ENCODE assay signal across 8 cellular contexts in the genomic region with DNA sequence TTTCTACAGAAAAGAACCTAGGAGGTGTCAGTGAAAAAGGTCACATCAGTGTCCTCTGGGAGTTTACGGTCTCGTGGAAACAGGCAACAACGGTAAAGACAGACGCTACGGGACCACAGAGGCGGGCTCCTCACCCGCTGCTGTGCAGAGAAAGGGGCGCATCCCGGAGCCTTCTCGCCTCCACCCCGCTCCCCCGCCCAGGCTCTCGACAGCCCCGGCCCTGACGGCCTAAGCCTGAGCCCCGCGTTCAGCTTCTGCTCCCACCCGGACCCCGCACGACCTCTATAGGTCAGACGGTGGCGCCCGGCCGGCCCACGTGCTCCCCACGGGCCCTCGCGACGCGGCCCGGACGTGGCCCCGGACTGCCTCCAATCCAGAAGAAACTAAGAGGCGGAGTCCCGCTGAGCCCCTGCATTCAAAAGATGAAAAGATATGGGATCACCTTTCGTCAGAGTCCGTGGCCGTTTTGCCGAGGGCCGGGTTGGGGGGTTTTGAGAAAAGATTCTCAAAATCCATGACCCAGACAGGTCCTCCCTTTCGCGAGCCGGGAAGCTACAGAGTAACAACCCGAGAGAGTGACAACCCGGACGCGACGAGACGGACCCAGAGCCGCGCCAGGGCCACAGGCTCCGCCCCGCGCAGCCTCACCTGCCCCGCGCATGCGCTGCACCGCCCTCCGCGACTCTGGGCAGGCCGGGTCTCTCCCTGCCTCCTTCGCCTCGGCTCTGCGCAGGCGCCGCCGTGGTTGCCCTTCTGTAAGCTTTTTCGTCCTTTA. TPM values are rescaled to one million over a fixed set of nuclear protein-coding genes. Genes with fewer than 3 reads are reported as not detected.
DNase-seq lines count a peak whose midpoint lies in the region; ATAC-seq and TF ChIP-seq lines count a peak whose summit lies in the region.

A gene (minus strand): TSS at position 577 of the 775 bp plus-strand sequence. CDS start 61 bp downstream, at position 516.

- peak within 1 kb of the TSS; percentile 39 for H3K27ac ChIP-seq in PC-3 (ENCODE audit: low read length)

- ATAC-seq in GM21619 (IDR thresholded peaks at IDR 0.05; ENCODE audit: unreplicated experiment) (peak; percentile 90), PC-3 (peak; percentile 97)

- no peaks in the 10 kb centered on the region for H4K20me1 ChIP-seq in PC-3 (ENCODE audit: low read length)

- no peaks in the 10 kb centered on the region; the same call in 1 of the 2 replicates for H3K36me3 ChIP-seq in PC-3 (ENCODE audit: low read depth, low read length)

- POLR2A ChIA-PET in PC-3 (lab: Charles Lee; ENCODE audit: unreplicated experiment) = no interaction called here

- intact Hi-C loops in PC-3 (cut with micrococcal nuclease) = loop anchor here (5.0 to 10.0 kb wide), 4 partner anchors 132 to 370 kb away; a partner anchor contains a TSS

- H3K9me2 ChIP-seq in PC-3 (replicated peaks; ENCODE audit: low read length) = no peaks in the 10 kb centered on the region

- peaks cover 48% of the 10 kb centered on the region for H3K79me2 ChIP-seq in PC-3 (ENCODE audit: low read length)

- TF ChIP-seq CTCF in PC-3 (conservative IDR thresholded peaks at IDR 0.05; ENCODE audit: low read depth, low read length) (no peak; the same call in 1 of the 2 replicates), epithelial cell of proximal tubule (conservative IDR thresholded peaks at IDR 0.05; ENCODE audit: low read depth, low read length) (no peak)

- BruUV-seq in PC-3 (replicated peaks; lab: Mats Ljungman, UMichigan) = no TSS peak

- H3K9ac ChIP-seq in PC-3 (ENCODE audit: low read length) = peak within 1 kb of the TSS; percentile 81

- H2AFZ ChIP-seq in PC-3 (ENCODE audit: low read length) = peak within 1 kb of the TSS; percentile 87

- H3K4me3 ChIP-seq in Jurkat, Clone E6-1 (ENCODE audit: low read length) = peak within 1 kb of the TSS; percentile 59
- peak within 1 kb of the TSS; percentile 88 for H3K4me3 ChIP-seq in PC-3 (ENCODE audit: low read length)
- H3K4me3 ChIP-seq in epithelial cell of proximal tubule (ENCODE audit: low read depth, low read length) = peak within 1 kb of the TSS; percentile 60

- H3K4me2 ChIP-seq in PC-3 (ENCODE audit: low read length) = peak within 1 kb of the TSS; percentile 90

- peak; percentile 97 for DNase-seq in DMS53 treated with DMSO at 0.1 percent for 48 hours (lab: John Stamatoyannopoulos, UW; ENCODE audit: unreplicated experiment)
- DNase-seq in Jurkat, Clone E6-1 (ENCODE audit: low read depth, low spot score) = peak; percentile 84
- peak; percentile 93 for DNase-seq in PC-3
- peak; percentile 97 for DNase-seq in activated T-cell treated with anti-CD3 and anti-CD28 coated beads for 48 hours (ENCODE audit: low read depth)
- DNase-seq in epithelial cell of proximal tubule (ENCODE audit: low read depth) = no peak
- peak; percentile 94 for DNase-seq in mucosa of gallbladder (ENCODE audit: low spot score)
- peak; percentile 90 for DNase-seq in stimulated activated CD8-positive, alpha-beta memory T cell treated with anti-CD3 and anti-CD28 coated beads, Interleukin-4, amount 100 ng/mL, for 4 hours (ENCODE audit: low read depth in 2 of 2, low spot score in 1 of 2)

- no peaks in the 10 kb centered on the region for H3F3A ChIP-seq in PC-3 (ENCODE audit: low read length, unreplicated experiment)

- CTCF ChIA-PET in PC-3 (lab: Charles Lee) = interaction anchor here (0.5 to 0.6 kb wide), 2 partner anchors 105 to 133 kb away, joined by 3 read pairs; no protein-coding TSS in a partner anchor

- H3K9me3 ChIP-seq in PC-3 (ENCODE audit: low read length) = no peaks in the 10 kb centered on the region

- H3K4me1 ChIP-seq in PC-3 (ENCODE audit: insufficient read depth, low read length) = peaks cover 18% of the 10 kb centered on the region

- H3K27me3 ChIP-seq in PC-3 (ENCODE audit: low read length) = no peaks in the 10 kb centered on the region

RNA-seq across cellular contexts. Expression of the gene that starts here (rescaled TPM):
- 23.4 TPM for polyA plus RNA-seq in Jurkat, Clone E6-1 (2012; ENCODE audit: insufficient read depth, insufficient read length)
- 13.1 and 17.0 TPM in 2 replicates for total RNA-seq in PC-3 (2014; rRNA removed)
- total RNA-seq in epithelial cell of proximal tubule = 3.7 and 4.5 TPM in 2 replicates
- 5.6 TPM for total RNA-seq in mucosa of gallbladder
